ENCODE assay signal across 8 cellular contexts in the genomic region with DNA sequence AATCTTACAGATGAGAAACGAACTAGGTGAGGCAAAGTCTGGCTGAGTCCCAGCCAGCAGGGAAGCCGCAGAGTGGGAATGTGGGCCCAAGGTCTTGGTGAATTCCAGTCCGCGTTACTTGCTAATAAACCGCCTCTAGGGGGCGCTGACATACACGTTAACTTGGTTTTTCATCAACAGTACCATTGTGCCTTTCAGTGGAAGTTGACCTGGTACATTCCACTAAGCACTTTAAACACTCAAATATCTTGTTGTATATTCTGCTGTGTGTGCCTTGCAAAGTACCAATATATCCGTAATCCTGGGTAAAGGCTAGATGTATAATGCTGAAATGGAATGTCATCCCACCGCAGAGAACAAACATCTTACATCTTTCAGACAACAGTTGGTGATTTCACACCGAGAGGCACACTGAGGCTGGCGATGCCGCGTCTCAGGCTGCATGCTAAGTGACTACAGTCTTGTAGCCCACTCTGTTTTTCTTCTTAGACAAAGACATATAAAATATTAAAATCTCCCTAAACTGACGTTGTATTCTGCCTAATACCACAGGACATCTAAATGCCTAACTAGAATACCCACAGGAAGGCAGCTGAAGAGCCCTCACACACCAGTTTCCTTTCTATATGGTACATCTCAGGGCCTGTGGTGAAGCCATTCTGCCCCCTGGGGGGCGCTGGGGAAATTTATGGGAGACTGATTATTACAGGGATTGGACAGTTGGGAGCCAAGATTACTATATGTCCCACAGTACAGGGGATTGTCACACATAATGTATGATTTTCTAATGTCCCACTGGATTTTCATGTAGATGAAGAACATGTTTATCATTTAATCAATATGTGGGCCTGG. TPM values are rescaled to one million over a fixed set of nuclear protein-coding genes. Genes with fewer than 3 reads are reported as not detected.
DNase-seq lines count a peak whose midpoint lies in the region; ATAC-seq, FAIRE-seq and TF ChIP-seq lines count a peak whose summit lies in the region.

No MANE protein-coding gene starts in this region.

- H3K4me1 ChIP-seq in A549, result no peaks in the 10 kb centered on the region
- H3K4me1 ChIP-seq in upper lobe of left lung, result peaks cover 0 to 4% (median 0%) of the 10 kb centered on the region in 4 donors

- CTCF ChIA-PET in A549 (lab: Yijun Ruan, JAX), result interaction anchor here (0.6 to 2.7 kb wide), 13 partner anchors 16 to 293 kb away, joined by 3 to 9 read pairs (median 4); no protein-coding TSS in a partner anchor
- CTCF ChIA-PET in activated naive CD4-positive, alpha-beta T cell treated with anti-CD3 and anti-CD28 coated beads for 36 hours (lab: Charles Lee), result interaction anchor here (0.7 to 1.4 kb wide), 6 partner anchors 8 to 292 kb away, joined by 3 to 6 read pairs (median 4); no protein-coding TSS in a partner anchor

- H3K36me3 Mint-ChIP-seq in activated naive CD4-positive, alpha-beta T cell treated with anti-CD3 and anti-CD28 coated beads for 36 hours (ENCODE audit: low read depth), result peaks cover 11% of the 10 kb centered on the region

- no peaks in the 10 kb centered on the region for H3K27me3 Mint-ChIP-seq in activated naive CD4-positive, alpha-beta T cell treated with anti-CD3 and anti-CD28 coated beads for 36 hours (ENCODE audit: low read depth)

- peaks cover 5% of the 10 kb centered on the region for H3K4me1 Mint-ChIP-seq in activated naive CD4-positive, alpha-beta T cell treated with anti-CD3 and anti-CD28 coated beads for 36 hours (ENCODE audit: low read depth)

- H3K27ac ChIP-seq in A549 (no peak overlapping the region), upper lobe of left lung (no peak overlapping the region)

- intact Hi-C loops in activated naive CD4-positive, alpha-beta T cell treated with anti-CD3 and anti-CD28 coated beads for 36 hours (cut with micrococcal nuclease), result loop anchor here (1.0 to 10.0 kb wide), 5 partner anchors 62 to 687 kb away; partner anchors contain the start of genes ARV1 and GNPAT

- no peaks in the 10 kb centered on the region for H3K9me3 ChIP-seq in A549
- no peaks in the 10 kb centered on the region for H3K9me3 ChIP-seq in upper lobe of left lung

- H3K27me3 ChIP-seq in upper lobe of left lung, result no peaks in the 10 kb centered on the region

- peaks cover 0 to 65% (median 16%) of the 10 kb centered on the region in 4 donors for H3K36me3 ChIP-seq in upper lobe of left lung

- H3K4me3 Mint-ChIP-seq in activated naive CD4-positive, alpha-beta T cell treated with anti-CD3 and anti-CD28 coated beads for 36 hours, result no peak overlapping the region

- H3K4me3 ChIP-seq in A549 (no peak overlapping the region), upper lobe of left lung (no peak overlapping the region)

- no peak for TF ChIP-seq POLR2A in A549 (IDR thresholded peaks at IDR 0.05; ENCODE audit: low read length)
- TF ChIP-seq POLR2A in upper lobe of left lung (IDR thresholded peaks at IDR 0.05), result no peak

- ATAC-seq in A549, result peak; percentile 86 to 95
- peak; percentile 82 to 83 for ATAC-seq in upper lobe of left lung (ENCODE audit: low FRiP score in 2 of 2)

- TF ChIP-seq CTCF in A549 (IDR thresholded peaks at IDR 0.05) (peak; percentile 85), LNCAP (IDR thresholded peaks at IDR 0.05) (peak; percentile 86), upper lobe of left lung (IDR thresholded peaks at IDR 0.05) (peak; percentile 57 to 74 (median 70))

- FAIRE-seq in A549 (lab: Jason Lieb, UNC) (no peak), GM18507 (lab: Jason Lieb, UNC) (peak; percentile 71)

- H3K4me2 ChIP-seq in A549, result no peak overlapping the region

- 49% methylated on average over 15 of the region's 15 CpGs for WGBS in A549 (ENCODE audit: missing lambda C conversion rate)
- 50 to 59% methylated on average over 11 to 15 of the region's 15 CpGs for WGBS in upper lobe of left lung, 2 donors

- TF ChIP-seq RAD21 in A549 (conservative IDR thresholded peaks at IDR 0.05 in 1 of 2, IDR thresholded peaks at IDR 0.05 in 1 of 2), result peak; percentile 62 to 74

- H3K9me3 Mint-ChIP-seq in activated naive CD4-positive, alpha-beta T cell treated with anti-CD3 and anti-CD28 coated beads for 36 hours, result no peaks in the 10 kb centered on the region

- no peak overlapping the region for H3K27ac Mint-ChIP-seq in activated naive CD4-positive, alpha-beta T cell treated with anti-CD3 and anti-CD28 coated beads for 36 hours

- TF ChIP-seq EP300 in A549 (IDR thresholded peaks at IDR 0.05) (no peak), upper lobe of left lung (IDR thresholded peaks at IDR 0.05) (no peak)

- peak; percentile 48 to 83 for DNase-seq in A549 (ENCODE audit: low read depth in 1 of 2, low spot score in 1 of 2)
- DNase-seq in GM18507 (ENCODE audit: extremely low spot score, insufficient read length, low read depth), result peak; percentile 29
- DNase-seq in SK-MEL-5 (ENCODE audit: low read depth, low spot score), result peak; percentile 91
- peak; percentile 86 for DNase-seq in activated naive CD4-positive, alpha-beta T cell treated with anti-CD3 and anti-CD28 coated beads for 36 hours
- DNase-seq in glomerular endothelial cell (ENCODE audit: extremely low read depth, low read depth, low spot score), result peak; percentile 81
- peak; percentile 95 for DNase-seq in pons (ENCODE audit: low spot score)
- peak in 1 of 2 donors; percentile 86 for DNase-seq in upper lobe of left lung

- in situ Hi-C loops in SK-MEL-5 (cut with HindIII; ENCODE audit: low pct_unique_long_range_greater_than_20kb, low sequenced_read_pairs), result no loop called here

- POLR2A ChIA-PET in A549 (lab: Yijun Ruan, JAX), result no interaction called here

TF ChIP-seq in A549, 52 proteins besides CTCF, POLR2A, EP300 and RAD21:
- TF ChIP-seq SMC3 (IDR thresholded peaks at IDR 0.05) (peak; percentile 60; the same call in 2 of the 3 replicates), HMGXB4 (CRISPR knock-in tag; IDR thresholded peaks at IDR 0.05; ENCODE audit: borderline replicate concordance) (no peak)

RNA-seq across cellular contexts. Expression of gene C1orf198, which starts 49.2 kb away (rescaled TPM):
- polyA plus RNA-seq in A549 (2011; rRNA removed) (15.8 and 20.4 TPM in 2 replicates), A549 (2017; fragmentation: RNase III; extraction: RNeasy Plus Mini Kit Qiagen cat#74134 plus additional on column Dnase treatment) (10.9 to 12.0 TPM (median 11.1 TPM) in 3 replicates)
- 13.6 and 17.1 TPM in 2 replicates for polyA plus RNA-seq in A549 (2012; cell fraction: cytosol; rRNA removed)
- 11.3 and 12.8 TPM in 2 replicates for polyA plus RNA-seq in A549 (2012; cell fraction: nucleus; rRNA removed)
- polyA minus RNA-seq in A549 (2011; rRNA and poly(A)+ RNA removed), result 19.5 and 22.3 TPM in 2 replicates
- 23.9 and 24.3 TPM in 2 replicates for total RNA-seq in SK-MEL-5 (2014; rRNA removed; shearing (Covaris generic))
- 24.1 and 31.2 TPM in 2 replicates for polyA plus RNA-seq in SK-MEL-5 (2015; cell fraction: cytosol; rRNA removed)
- 11.8 and 18.5 TPM in 2 replicates for polyA plus RNA-seq in SK-MEL-5 (2015; cell fraction: nucleus; rRNA removed)
- 1 to 10 TPM; 4.7 to 4.9 TPM for total RNA-seq in activated naive CD4-positive, alpha-beta T cell treated with anti-CD3 and anti-CD28 coated beads for 36 hours
- total RNA-seq in glomerular endothelial cell (34.1 and 83.2 TPM in 2 replicates), upper lobe of left lung (100 to 1,000 TPM in 5 of 6 donors, 10 to 100 TPM in 1; 51.3 to 241 (median 125) TPM)
